Comparison of ENCODE assay signal across 32 cellular contexts in the genomic region with DNA sequence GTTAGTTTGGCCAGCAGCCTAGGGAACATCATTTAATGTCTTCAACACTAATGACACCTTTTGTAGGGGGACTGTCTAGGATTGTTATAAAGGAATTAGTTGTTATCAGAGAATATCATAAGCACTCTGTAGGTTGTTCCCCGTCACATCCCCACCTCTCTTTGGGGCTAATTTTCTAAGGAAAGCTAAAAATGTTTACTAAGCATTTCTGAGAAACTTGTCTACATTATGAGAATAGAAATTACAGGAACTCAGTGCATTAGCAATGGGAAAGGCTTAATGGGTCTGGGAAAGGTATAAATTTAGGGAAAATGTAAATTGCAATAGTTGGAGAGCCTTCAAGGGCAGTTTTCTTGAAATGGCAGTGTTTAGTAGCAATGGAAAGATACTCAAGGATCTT.
"Had no signal": no experiment of that assay in that cellular context is flagged by ENCODE, and none has a peak within 500 bp of the region (broad histone marks: within the 10 kb centered on the region; RNA-seq: fewer than 3 reads in every experiment).

No MANE protein-coding gene starts in this region.

- H3K9me3 ChIP-seq: ascending aorta, breast epithelium, esophagus muscularis mucosa, gastrocnemius medialis, heart left ventricle had no signal

- H3K27me3 Mint-ChIP-seq: activated CD4-positive, alpha-beta memory T cell treated with anti-CD3 and anti-CD28 coated beads, Interleukin-2, amount 10 ng/mL, durations not matched to agents 7 days and 5 days; activated naive CD4-positive, alpha-beta T cell treated with anti-CD3 and anti-CD28 coated beads, Interleukin-2, amount 10 ng/mL, durations not matched to agents 7 days and 5 days; activated T-cell treated with anti-CD3 and anti-CD28 coated beads, Interleukin-2, amount 50 U/mL, for 24 hours; dendritic cell treated with granulocyte-macrophage colony-stimulating factor and Interleukin-4, amounts not matched to agents 40 ng/mL and 50 ng/mL, for 4 days had no signal

- H3K36me3 ChIP-seq: ascending aorta, breast epithelium, cardiac muscle cell, esophagus muscularis mucosa, gastrocnemius medialis, heart left ventricle had no signal

- H3K9me3 Mint-ChIP-seq: activated CD4-positive, alpha-beta memory T cell treated with anti-CD3 and anti-CD28 coated beads, Interleukin-2, amount 10 ng/mL, durations not matched to agents 7 days and 5 days; activated CD4-positive, alpha-beta T cell treated with anti-CD3 and anti-CD28 coated beads, Interleukin-2, amount 10 ng/mL, durations not matched to agents 7 days and 5 days; activated T-cell treated with anti-CD3 and anti-CD28 coated beads, Interleukin-2, amount 50 U/mL, for 24 hours; endodermal cell had no signal

- H3K4me3 ChIP-seq: ascending aorta, breast epithelium, cardiac muscle cell, coronary artery, dorsolateral prefrontal cortex, esophagus muscularis mucosa, gastrocnemius medialis, heart left ventricle had no signal

- H3K27ac ChIP-seq: ascending aorta, breast epithelium, cardiac muscle cell, coronary artery, dorsolateral prefrontal cortex, esophagus muscularis mucosa, foreskin keratinocyte, gastrocnemius medialis, heart left ventricle had no signal

- DNase-seq: activated CD4-positive, alpha-beta memory T cell treated with anti-CD3 and anti-CD28 coated beads, Interleukin-2, amount 10 ng/mL, durations not matched to agents 7 days and 5 days; activated CD4-positive, alpha-beta T cell treated with anti-CD3 and anti-CD28 coated beads for 1 hour; activated CD4-positive, alpha-beta T cell treated with anti-CD3 and anti-CD28 coated beads for 4 hours; activated CD4-positive, alpha-beta T cell treated with anti-CD3 and anti-CD28 coated beads, Interleukin-2, amount 10 ng/mL, durations not matched to agents 7 days and 5 days; activated CD4-positive, alpha-beta T cell treated with anti-CD3 and anti-CD28 coated beads, Interleukin-2, amount 50 U/mL, for 4 hours; activated CD8-positive, alpha-beta memory T cell treated with anti-CD3 and anti-CD28 coated beads, Interleukin-2, amount 50 U/mL, for 48 hours; activated gamma-delta T cell; activated naive CD4-positive, alpha-beta T cell; activated naive CD4-positive, alpha-beta T cell treated with anti-CD3 and anti-CD28 coated beads, Interleukin-2, amount 10 ng/mL, durations not matched to agents 7 days and 5 days; activated naive CD8-positive, alpha-beta T cell treated with anti-CD3 and anti-CD28 coated beads, Interleukin-2, amount 10 ng/mL, durations not matched to agents 7 days and 5 days; activated T-cell treated with anti-CD3 and anti-CD28 coated beads for 4 hours; activated T-cell treated with anti-CD3 and anti-CD28 coated beads, Interleukin-2, amount 50 U/mL, for 24 hours; activated T-cell treated with anti-CD3 and anti-CD28 coated beads, Interleukin-2, amount 50 U/mL, for 72 hours; central memory CD4-positive, alpha-beta T cell; cerebellar nuclear complex; dorsolateral prefrontal cortex; effector memory CD4-positive, alpha-beta T cell; erythroblast; foreskin keratinocyte; gastrocnemius medialis; glutamatergic neuron; heart left ventricle; T-helper 2 cell had no signal

- H3K4me3 Mint-ChIP-seq: activated CD4-positive, alpha-beta memory T cell treated with anti-CD3 and anti-CD28 coated beads, Interleukin-2, amount 10 ng/mL, durations not matched to agents 7 days and 5 days; activated CD4-positive, alpha-beta T cell treated with anti-CD3 and anti-CD28 coated beads, Interleukin-2, amount 10 ng/mL, durations not matched to agents 7 days and 5 days; activated naive CD4-positive, alpha-beta T cell treated with anti-CD3 and anti-CD28 coated beads, Interleukin-2, amount 10 ng/mL, durations not matched to agents 7 days and 5 days; activated naive CD8-positive, alpha-beta T cell treated with anti-CD3 and anti-CD28 coated beads, Interleukin-2, amount 10 ng/mL, durations not matched to agents 7 days and 5 days; activated T-cell treated with anti-CD3 and anti-CD28 coated beads, Interleukin-2, amount 50 U/mL, for 24 hours; activated T-cell treated with anti-CD3 and anti-CD28 coated beads, Interleukin-2, amount 50 U/mL, for 72 hours; brain; dendritic cell treated with granulocyte-macrophage colony-stimulating factor and Interleukin-4, amounts not matched to agents 40 ng/mL and 50 ng/mL, for 4 days; endodermal cell had no signal

- H3K4me1 ChIP-seq: ascending aorta, breast epithelium, esophagus muscularis mucosa, gastrocnemius medialis, heart left ventricle had no signal

- H3K4me1 Mint-ChIP-seq: activated CD4-positive, alpha-beta memory T cell treated with anti-CD3 and anti-CD28 coated beads, Interleukin-2, amount 10 ng/mL, durations not matched to agents 7 days and 5 days; activated CD4-positive, alpha-beta T cell treated with anti-CD3 and anti-CD28 coated beads, Interleukin-2, amount 10 ng/mL, durations not matched to agents 7 days and 5 days; activated naive CD4-positive, alpha-beta T cell treated with anti-CD3 and anti-CD28 coated beads, Interleukin-2, amount 10 ng/mL, durations not matched to agents 7 days and 5 days; activated naive CD8-positive, alpha-beta T cell treated with anti-CD3 and anti-CD28 coated beads, Interleukin-2, amount 10 ng/mL, durations not matched to agents 7 days and 5 days had no signal

- H3K27me3 ChIP-seq: ascending aorta, breast epithelium, cardiac muscle cell, dorsolateral prefrontal cortex, esophagus muscularis mucosa, foreskin keratinocyte, gastrocnemius medialis, heart left ventricle had no signal

- H3K36me3 Mint-ChIP-seq: activated naive CD4-positive, alpha-beta T cell treated with anti-CD3 and anti-CD28 coated beads, Interleukin-2, amount 10 ng/mL, durations not matched to agents 7 days and 5 days; activated naive CD8-positive, alpha-beta T cell treated with anti-CD3 and anti-CD28 coated beads, Interleukin-2, amount 10 ng/mL, durations not matched to agents 7 days and 5 days had no signal

- ATAC-seq: activated naive CD4-positive, alpha-beta T cell treated with anti-CD3 and anti-CD28 coated beads, Interleukin-2, amount 50 U/mL, for 72 hours; activated T-cell treated with anti-CD3 and anti-CD28 coated beads, Interleukin-2, amount 50 U/mL, for 72 hours; foreskin keratinocyte; gastrocnemius medialis; heart left ventricle had no signal

- H3K27ac Mint-ChIP-seq: activated CD4-positive, alpha-beta memory T cell treated with anti-CD3 and anti-CD28 coated beads, Interleukin-2, amount 10 ng/mL, durations not matched to agents 7 days and 5 days; activated CD4-positive, alpha-beta T cell treated with anti-CD3 and anti-CD28 coated beads, Interleukin-2, amount 10 ng/mL, durations not matched to agents 7 days and 5 days; activated naive CD4-positive, alpha-beta T cell treated with anti-CD3 and anti-CD28 coated beads, Interleukin-2, amount 10 ng/mL, durations not matched to agents 7 days and 5 days; activated naive CD4-positive, alpha-beta T cell treated with anti-CD3 and anti-CD28 coated beads, Interleukin-2, amount 50 U/mL, for 72 hours; activated naive CD8-positive, alpha-beta T cell treated with anti-CD3 and anti-CD28 coated beads, Interleukin-2, amount 10 ng/mL, durations not matched to agents 7 days and 5 days; activated T-cell treated with anti-CD3 and anti-CD28 coated beads, Interleukin-2, amount 50 U/mL, for 24 hours; activated T-cell treated with anti-CD3 and anti-CD28 coated beads, Interleukin-2, amount 50 U/mL, for 72 hours; brain; dendritic cell treated with granulocyte-macrophage colony-stimulating factor and Interleukin-4, amounts not matched to agents 40 ng/mL and 50 ng/mL, for 4 days; endodermal cell had no signal
